1 cellular context compared by ENCODE assay signal in the genomic region with DNA sequence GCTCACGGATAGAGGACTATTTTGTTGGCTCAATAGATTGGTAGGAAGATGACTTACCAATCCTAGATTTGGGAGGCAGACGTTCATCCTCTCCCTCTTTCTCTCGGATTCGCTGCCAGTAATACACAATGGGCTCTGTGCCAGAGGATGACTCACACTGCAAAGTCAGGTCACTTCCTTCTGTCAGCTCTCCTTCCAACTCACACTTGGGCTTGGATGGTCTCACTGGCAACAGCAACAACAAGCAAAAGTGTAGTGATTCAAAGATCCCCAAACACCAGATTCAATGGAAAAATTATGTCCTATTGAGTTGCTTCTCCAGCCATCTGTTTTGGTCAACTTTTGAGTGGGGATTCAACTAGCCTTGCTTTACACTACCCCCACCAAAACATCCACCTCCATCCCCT.
A peak's percentile ranks its signal among the peaks of the same experiment; 100 is the strongest.
TF ChIP-seq lines count a peak whose summit lies in the region.

No MANE protein-coding gene starts in this region.

TF ChIP-seq in K562, 482 proteins besides CTCF, POLR2A, EP300 and RAD21 (continued from another document and continues in another):
- TF ChIP-seq, protein P1, sequence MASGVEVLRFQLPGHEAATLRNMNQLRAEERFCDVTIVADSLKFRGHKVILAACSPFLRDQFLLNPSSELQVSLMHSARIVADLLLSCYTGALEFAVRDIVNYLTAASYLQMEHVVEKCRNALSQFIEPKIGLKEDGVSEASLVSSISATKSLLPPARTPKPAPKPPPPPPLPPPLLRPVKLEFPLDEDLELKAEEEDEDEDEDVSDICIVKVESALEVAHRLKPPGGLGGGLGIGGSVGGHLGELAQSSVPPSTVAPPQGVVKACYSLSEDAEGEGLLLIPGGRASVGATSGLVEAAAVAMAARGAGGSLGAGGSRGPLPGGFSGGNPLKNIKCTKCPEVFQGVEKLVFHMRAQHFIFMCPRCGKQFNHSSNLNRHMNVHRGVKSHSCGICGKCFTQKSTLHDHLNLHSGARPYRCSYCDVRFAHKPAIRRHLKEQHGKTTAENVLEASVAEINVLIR (CRISPR knock-in tag; IDR thresholded peaks at IDR 0.05) = no peak
- TF ChIP-seq PHTF2 (CRISPR knock-in tag; IDR thresholded peaks at IDR 0.05) (no peak), ZBTB34 (CRISPR knock-in tag; IDR thresholded peaks at IDR 0.05) (no peak), HNRNPLL (IDR thresholded peaks at IDR 0.05; ENCODE audit: low read depth, low read length, poor library complexity, severe bottlenecking) (no peak), PML (IDR thresholded peaks at IDR 0.05; ENCODE audit: low read length) (no peak), CBFA2T2 (conservative IDR thresholded peaks at IDR 0.05) (no peak), JUN (IDR thresholded peaks at IDR 0.05; ENCODE audit: borderline replicate concordance, low read depth, low read length) (peak; percentile 94), JUN (CRISPR knock-in tag; IDR thresholded peaks at IDR 0.05; ENCODE audit: borderline replicate concordance) (no peak), HNRNPH1 (optimal IDR thresholded peaks at IDR 0.05; ENCODE audit: low read depth, low read length) (no peak), ZNF707 (CRISPR knock-in tag; conservative IDR thresholded peaks at IDR 0.05) (no peak), FOXA1 (IDR thresholded peaks at IDR 0.05; ENCODE audit: borderline replicate concordance) (no peak), ZSCAN29 (IDR thresholded peaks at IDR 0.05) (no peak), SMARCA4 (IDR thresholded peaks at IDR 0.05) (peak; percentile 68), ZNF41 (CRISPR knock-in tag; conservative IDR thresholded peaks at IDR 0.05) (no peak), KLF16 (IDR thresholded peaks at IDR 0.05) (no peak), HINFP (tag; conservative IDR thresholded peaks at IDR 0.05; ENCODE audit: low read depth) (no peak), CEBPG (CRISPR knock-in tag; IDR thresholded peaks at IDR 0.05) (no peak), CEBPG (tag; conservative IDR thresholded peaks at IDR 0.05 in 1 of 2, IDR thresholded peaks at IDR 0.05 in 1 of 2) (no peak), MAFK (IDR thresholded peaks at IDR 0.05; ENCODE audit: low read length) (peak; percentile 38), ADNP (tag; IDR thresholded peaks at IDR 0.05) (no peak), EGR1 (conservative IDR thresholded peaks at IDR 0.05) (no peak), NFIX (CRISPR knock-in tag; IDR thresholded peaks at IDR 0.05; ENCODE audit: low read depth) (no peak), ZNF133 (CRISPR knock-in tag; IDR thresholded peaks at IDR 0.05) (no peak), FOSL1 (tag; conservative IDR thresholded peaks at IDR 0.05) (peak; percentile 95), MEF2A (IDR thresholded peaks at IDR 0.05; ENCODE audit: control insufficient read depth, low read depth, low read length) (no peak), PRDM10 (IDR thresholded peaks at IDR 0.05; ENCODE audit: partially characterized antibody) (no peak), THAP7 (CRISPR knock-in tag; IDR thresholded peaks at IDR 0.05) (no peak)
- TF ChIP-seq, protein P2, sequence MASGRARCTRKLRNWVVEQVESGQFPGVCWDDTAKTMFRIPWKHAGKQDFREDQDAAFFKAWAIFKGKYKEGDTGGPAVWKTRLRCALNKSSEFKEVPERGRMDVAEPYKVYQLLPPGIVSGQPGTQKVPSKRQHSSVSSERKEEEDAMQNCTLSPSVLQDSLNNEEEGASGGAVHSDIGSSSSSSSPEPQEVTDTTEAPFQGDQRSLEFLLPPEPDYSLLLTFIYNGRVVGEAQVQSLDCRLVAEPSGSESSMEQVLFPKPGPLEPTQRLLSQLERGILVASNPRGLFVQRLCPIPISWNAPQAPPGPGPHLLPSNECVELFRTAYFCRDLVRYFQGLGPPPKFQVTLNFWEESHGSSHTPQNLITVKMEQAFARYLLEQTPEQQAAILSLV (tag; IDR thresholded peaks at IDR 0.05) = no peak
- TF ChIP-seq, protein P3, sequence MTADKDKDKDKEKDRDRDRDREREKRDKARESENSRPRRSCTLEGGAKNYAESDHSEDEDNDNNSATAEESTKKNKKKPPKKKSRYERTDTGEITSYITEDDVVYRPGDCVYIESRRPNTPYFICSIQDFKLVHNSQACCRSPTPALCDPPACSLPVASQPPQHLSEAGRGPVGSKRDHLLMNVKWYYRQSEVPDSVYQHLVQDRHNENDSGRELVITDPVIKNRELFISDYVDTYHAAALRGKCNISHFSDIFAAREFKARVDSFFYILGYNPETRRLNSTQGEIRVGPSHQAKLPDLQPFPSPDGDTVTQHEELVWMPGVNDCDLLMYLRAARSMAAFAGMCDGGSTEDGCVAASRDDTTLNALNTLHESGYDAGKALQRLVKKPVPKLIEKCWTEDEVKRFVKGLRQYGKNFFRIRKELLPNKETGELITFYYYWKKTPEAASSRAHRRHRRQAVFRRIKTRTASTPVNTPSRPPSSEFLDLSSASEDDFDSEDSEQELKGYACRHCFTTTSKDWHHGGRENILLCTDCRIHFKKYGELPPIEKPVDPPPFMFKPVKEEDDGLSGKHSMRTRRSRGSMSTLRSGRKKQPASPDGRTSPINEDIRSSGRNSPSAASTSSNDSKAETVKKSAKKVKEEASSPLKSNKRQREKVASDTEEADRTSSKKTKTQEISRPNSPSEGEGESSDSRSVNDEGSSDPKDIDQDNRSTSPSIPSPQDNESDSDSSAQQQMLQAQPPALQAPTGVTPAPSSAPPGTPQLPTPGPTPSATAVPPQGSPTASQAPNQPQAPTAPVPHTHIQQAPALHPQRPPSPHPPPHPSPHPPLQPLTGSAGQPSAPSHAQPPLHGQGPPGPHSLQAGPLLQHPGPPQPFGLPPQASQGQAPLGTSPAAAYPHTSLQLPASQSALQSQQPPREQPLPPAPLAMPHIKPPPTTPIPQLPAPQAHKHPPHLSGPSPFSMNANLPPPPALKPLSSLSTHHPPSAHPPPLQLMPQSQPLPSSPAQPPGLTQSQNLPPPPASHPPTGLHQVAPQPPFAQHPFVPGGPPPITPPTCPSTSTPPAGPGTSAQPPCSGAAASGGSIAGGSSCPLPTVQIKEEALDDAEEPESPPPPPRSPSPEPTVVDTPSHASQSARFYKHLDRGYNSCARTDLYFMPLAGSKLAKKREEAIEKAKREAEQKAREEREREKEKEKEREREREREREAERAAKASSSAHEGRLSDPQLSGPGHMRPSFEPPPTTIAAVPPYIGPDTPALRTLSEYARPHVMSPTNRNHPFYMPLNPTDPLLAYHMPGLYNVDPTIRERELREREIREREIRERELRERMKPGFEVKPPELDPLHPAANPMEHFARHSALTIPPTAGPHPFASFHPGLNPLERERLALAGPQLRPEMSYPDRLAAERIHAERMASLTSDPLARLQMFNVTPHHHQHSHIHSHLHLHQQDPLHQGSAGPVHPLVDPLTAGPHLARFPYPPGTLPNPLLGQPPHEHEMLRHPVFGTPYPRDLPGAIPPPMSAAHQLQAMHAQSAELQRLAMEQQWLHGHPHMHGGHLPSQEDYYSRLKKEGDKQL (CRISPR knock-in tag; IDR thresholded peaks at IDR 0.05; ENCODE audit: borderline replicate concordance) = no peak
- TF ChIP-seq, protein P4, sequence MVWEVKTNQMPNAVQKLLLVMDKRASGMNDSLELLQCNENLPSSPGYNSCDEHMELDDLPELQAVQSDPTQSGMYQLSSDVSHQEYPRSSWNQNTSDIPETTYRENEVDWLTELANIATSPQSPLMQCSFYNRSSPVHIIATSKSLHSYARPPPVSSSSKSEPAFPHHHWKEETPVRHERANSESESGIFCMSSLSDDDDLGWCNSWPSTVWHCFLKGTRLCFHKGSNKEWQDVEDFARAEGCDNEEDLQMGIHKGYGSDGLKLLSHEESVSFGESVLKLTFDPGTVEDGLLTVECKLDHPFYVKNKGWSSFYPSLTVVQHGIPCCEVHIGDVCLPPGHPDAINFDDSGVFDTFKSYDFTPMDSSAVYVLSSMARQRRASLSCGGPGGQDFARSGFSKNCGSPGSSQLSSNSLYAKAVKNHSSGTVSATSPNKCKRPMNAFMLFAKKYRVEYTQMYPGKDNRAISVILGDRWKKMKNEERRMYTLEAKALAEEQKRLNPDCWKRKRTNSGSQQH (CRISPR knock-in tag; IDR thresholded peaks at IDR 0.05) = no peak
